26 cellular contexts compared by ENCODE assay signal in the genomic region with DNA sequence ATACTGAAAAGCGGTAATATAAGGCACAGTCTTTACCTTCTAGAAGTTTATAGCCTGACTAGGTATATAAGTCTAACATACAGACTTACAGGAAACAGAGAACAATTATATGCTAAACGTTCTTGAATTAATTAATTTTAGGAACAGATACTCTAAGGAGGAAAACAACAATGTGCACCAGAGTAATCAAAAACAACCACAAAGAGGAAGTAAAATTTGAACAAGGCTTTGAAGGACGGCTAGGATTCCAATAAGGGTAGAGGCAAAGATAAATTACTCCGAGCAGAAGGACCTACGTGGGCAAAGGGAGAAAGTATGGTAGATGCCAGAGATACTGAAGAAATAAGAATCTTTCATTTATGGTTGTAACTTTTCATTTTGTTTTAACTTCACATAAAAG. TPM values are rescaled to one million over a fixed set of nuclear protein-coding genes. Genes with fewer than 3 reads are reported as not detected.
DNase-seq lines count a peak whose midpoint lies in the region; ATAC-seq and TF ChIP-seq lines count a peak whose summit lies in the region.
"Had no signal": no experiment of that assay in that cellular context is flagged by ENCODE, and none has a peak within 500 bp of the region (broad histone marks: within the 10 kb centered on the region; RNA-seq: fewer than 3 reads in every experiment).

No MANE protein-coding gene starts in this region.

- H3K4me3 Mint-ChIP-seq in activated CD8-positive, alpha-beta T cell treated with anti-CD3 and anti-CD28 coated beads for 36 hours = no peak overlapping the region
- no peak overlapping the region for H3K4me3 Mint-ChIP-seq in activated CD8-positive, alpha-beta T cell treated with anti-CD3 and anti-CD28 coated beads, Interleukin-2, amount 10 ng/mL, durations not matched to agents 7 days and 5 days
- H3K4me3 Mint-ChIP-seq in activated B cell treated with CpG ODN at 0.5 μM for 24 hours = peak overlapping the region; percentile 60
- H3K4me3 Mint-ChIP-seq in stimulated activated memory B cell treated with anti-CD40 and anti-IgM and Interleukin-4, amounts not matched to agents 10 μg/mL and 1 μg/mL and 100 μg/mL, for 72 hours = peak overlapping the region; percentile 16

- H3K4me1 Mint-ChIP-seq in activated CD8-positive, alpha-beta T cell treated with anti-CD3 and anti-CD28 coated beads for 36 hours (ENCODE audit: low read depth) = peaks cover 16% of the 10 kb centered on the region
- H3K4me1 Mint-ChIP-seq in activated CD8-positive, alpha-beta T cell treated with anti-CD3 and anti-CD28 coated beads, Interleukin-2, amount 10 ng/mL, durations not matched to agents 7 days and 5 days (ENCODE audit: low read depth) = peaks cover 15% of the 10 kb centered on the region
- peaks cover 42% of the 10 kb centered on the region for H3K4me1 Mint-ChIP-seq in activated B cell treated with CpG ODN at 0.5 μM for 24 hours
- H3K4me1 Mint-ChIP-seq in stimulated activated memory B cell treated with anti-CD40 and anti-IgM and Interleukin-4, amounts not matched to agents 10 μg/mL and 1 μg/mL and 100 μg/mL, for 72 hours = peaks cover 24% of the 10 kb centered on the region

- H3K4me3 ChIP-seq in NB4 (ENCODE audit: low read depth, low read length) = no peak overlapping the region
- H3K4me3 ChIP-seq: A549, transverse colon had no signal

- TF ChIP-seq CTCF in activated CD8-positive, alpha-beta T cell treated with anti-CD3 and anti-CD28 coated beads for 36 hours (IDR thresholded peaks at IDR 0.05) = no peak
- no peak for TF ChIP-seq CTCF in NB4 (IDR thresholded peaks at IDR 0.05; ENCODE audit: low read depth, low read length)
- no peak for TF ChIP-seq CTCF in activated B cell treated with CpG ODN at 0.5 μM for 24 hours (IDR thresholded peaks at IDR 0.05)

- POLR2A ChIA-PET in activated CD8-positive, alpha-beta T cell treated with anti-CD3 and anti-CD28 coated beads for 36 hours (lab: Charles Lee) = interaction anchor here (0.6 kb wide), 1 partner anchor 380 kb away, joined by 3 read pairs; no protein-coding TSS in a partner anchor
- POLR2A ChIA-PET in activated CD8-positive, alpha-beta T cell treated with anti-CD3 and anti-CD28 coated beads, Interleukin-2, amount 10 ng/mL, durations not matched to agents 7 days and 5 days (lab: Charles Lee) = no interaction called here
- POLR2A ChIA-PET in activated B cell treated with CpG ODN at 0.5 μM for 24 hours (lab: Charles Lee) = interaction anchor here (0.6 to 2.2 kb wide), 2 partner anchors 45 to 205 kb away, joined by 4 to 8 read pairs; no protein-coding TSS in a partner anchor

- no peak for TF ChIP-seq POLR2A in NB4 (IDR thresholded peaks at IDR 0.05; ENCODE audit: extremely low read depth, insufficient read length)

- H3K27me3 Mint-ChIP-seq in activated CD8-positive, alpha-beta T cell treated with anti-CD3 and anti-CD28 coated beads for 36 hours = no peaks in the 10 kb centered on the region
- peaks cover 17% of the 10 kb centered on the region for H3K27me3 Mint-ChIP-seq in activated CD8-positive, alpha-beta T cell treated with anti-CD3 and anti-CD28 coated beads, Interleukin-2, amount 10 ng/mL, durations not matched to agents 7 days and 5 days (ENCODE audit: low read depth)
- no peaks in the 10 kb centered on the region for H3K27me3 Mint-ChIP-seq in activated B cell treated with CpG ODN at 0.5 μM for 24 hours
- H3K27me3 Mint-ChIP-seq in stimulated activated memory B cell treated with anti-CD40 and anti-IgM and Interleukin-4, amounts not matched to agents 10 μg/mL and 1 μg/mL and 100 μg/mL, for 72 hours = no peaks in the 10 kb centered on the region

- DNase-seq in activated CD8-positive, alpha-beta T cell treated with anti-CD3 and anti-CD28 coated beads for 36 hours = no peak
- no peak for DNase-seq in activated CD8-positive, alpha-beta T cell treated with anti-CD3 and anti-CD28 coated beads, Interleukin-2, amount 10 ng/mL, durations not matched to agents 7 days and 5 days
- DNase-seq in NB4 (ENCODE audit: low read depth) = peak; percentile 7
- DNase-seq in activated B cell treated with CpG ODN at 0.5 μM for 24 hours = no peak
- no peak for DNase-seq in central memory CD4-positive, alpha-beta T cell
- no peak for DNase-seq in NCI-H128 (lab: John Stamatoyannopoulos, UW; ENCODE audit: unreplicated experiment)
- DNase-seq: activated CD4-positive, alpha-beta T cell treated with anti-CD3 and anti-CD28 coated beads, Interleukin-2, amount 50 U/mL, for 1 hour; activated CD8-positive, alpha-beta memory T cell treated with anti-CD3 and anti-CD28 coated beads, Interleukin-2, amount 50 U/mL, for 4 hours; activated gamma-delta T cell; amygdala; BE2C; dermis blood vessel endothelial cell; GOT3; mesenchymal stem cell; NCI-H2171; NCI-H524; stimulated activated CD4-positive, alpha-beta T cell treated with anti-CD3 and anti-CD28 coated beads, Interleukin-2, amount 100 ng/mL, for 48 hours; stimulated activated naive CD4-positive, alpha-beta T cell treated with Interleukin-2 at 50 U/mL for 16 hours; transverse colon had no signal

- H3K9me3 Mint-ChIP-seq in activated CD8-positive, alpha-beta T cell treated with anti-CD3 and anti-CD28 coated beads for 36 hours = no peaks in the 10 kb centered on the region
- H3K9me3 Mint-ChIP-seq in activated CD8-positive, alpha-beta T cell treated with anti-CD3 and anti-CD28 coated beads, Interleukin-2, amount 10 ng/mL, durations not matched to agents 7 days and 5 days (ENCODE audit: insufficient read depth) = no peaks in the 10 kb centered on the region
- H3K9me3 Mint-ChIP-seq in activated B cell treated with CpG ODN at 0.5 μM for 24 hours = peaks cover 17% of the 10 kb centered on the region
- peaks cover 9% of the 10 kb centered on the region for H3K9me3 Mint-ChIP-seq in stimulated activated memory B cell treated with anti-CD40 and anti-IgM and Interleukin-4, amounts not matched to agents 10 μg/mL and 1 μg/mL and 100 μg/mL, for 72 hours

- no peaks in the 10 kb centered on the region for H3K36me3 Mint-ChIP-seq in activated CD8-positive, alpha-beta T cell treated with anti-CD3 and anti-CD28 coated beads for 36 hours (ENCODE audit: low read depth)
- no peaks in the 10 kb centered on the region for H3K36me3 Mint-ChIP-seq in activated CD8-positive, alpha-beta T cell treated with anti-CD3 and anti-CD28 coated beads, Interleukin-2, amount 10 ng/mL, durations not matched to agents 7 days and 5 days (ENCODE audit: low read depth)
- peaks cover 9% of the 10 kb centered on the region for H3K36me3 Mint-ChIP-seq in activated B cell treated with CpG ODN at 0.5 μM for 24 hours (ENCODE audit: low read depth)
- no peaks in the 10 kb centered on the region for H3K36me3 Mint-ChIP-seq in stimulated activated memory B cell treated with anti-CD40 and anti-IgM and Interleukin-4, amounts not matched to agents 10 μg/mL and 1 μg/mL and 100 μg/mL, for 72 hours

- H3K27ac Mint-ChIP-seq in activated CD8-positive, alpha-beta T cell treated with anti-CD3 and anti-CD28 coated beads for 36 hours = peak overlapping the region; percentile 55
- no peak overlapping the region for H3K27ac Mint-ChIP-seq in activated CD8-positive, alpha-beta T cell treated with anti-CD3 and anti-CD28 coated beads, Interleukin-2, amount 10 ng/mL, durations not matched to agents 7 days and 5 days
- peak overlapping the region; percentile 68 for H3K27ac Mint-ChIP-seq in activated B cell treated with CpG ODN at 0.5 μM for 24 hours
- H3K27ac Mint-ChIP-seq in stimulated activated memory B cell treated with anti-CD40 and anti-IgM and Interleukin-4, amounts not matched to agents 10 μg/mL and 1 μg/mL and 100 μg/mL, for 72 hours = no peak overlapping the region

- ATAC-seq in activated CD8-positive, alpha-beta T cell treated with anti-CD3 and anti-CD28 coated beads for 36 hours = no peak
- no peak for ATAC-seq in activated CD8-positive, alpha-beta T cell treated with anti-CD3 and anti-CD28 coated beads, Interleukin-2, amount 10 ng/mL, durations not matched to agents 7 days and 5 days
- ATAC-seq in activated B cell treated with CpG ODN at 0.5 μM for 24 hours (ENCODE audit: low read depth) (peak; percentile 56), HG02588 (IDR thresholded peaks at IDR 0.05; ENCODE audit: unreplicated experiment) (no peak)
- ATAC-seq in stimulated activated memory B cell treated with anti-CD40 and anti-IgM and Interleukin-4, amounts not matched to agents 10 μg/mL and 1 μg/mL and 100 μg/mL, for 72 hours = peak; percentile 69
- ATAC-seq: A549 had no signal

- CTCF ChIA-PET in activated CD8-positive, alpha-beta T cell treated with anti-CD3 and anti-CD28 coated beads for 36 hours (lab: Charles Lee) = interaction anchor here (2.1 kb wide), 1 partner anchor 185 kb away, joined by 9 read pairs; no protein-coding TSS in a partner anchor
- CTCF ChIA-PET in activated CD8-positive, alpha-beta T cell treated with anti-CD3 and anti-CD28 coated beads, Interleukin-2, amount 10 ng/mL, durations not matched to agents 7 days and 5 days (lab: Charles Lee) = no interaction called here
- CTCF ChIA-PET in activated B cell treated with CpG ODN at 0.5 μM for 24 hours (lab: Charles Lee) = no interaction called here

- intact Hi-C loops in activated CD8-positive, alpha-beta T cell treated with anti-CD3 and anti-CD28 coated beads for 36 hours (cut with micrococcal nuclease) = no loop called here
- intact Hi-C loops in activated B cell treated with CpG ODN at 0.5 μM for 24 hours (cut with micrococcal nuclease) = loop anchor here (2.0 kb wide), 1 partner anchor 14 kb away; no protein-coding TSS in a partner anchor

RNA-seq across cellular contexts. Expression of a gene that starts 54.4 kb away (rescaled TPM):
- under 1 TPM; 0.34 TPM for total RNA-seq in activated CD8-positive, alpha-beta T cell treated with anti-CD3 and anti-CD28 coated beads for 36 hours
- under 1 TPM in 1 of 2 experiments, not detected in 1; 0.11 TPM for total RNA-seq in activated CD8-positive, alpha-beta T cell treated with anti-CD3 and anti-CD28 coated beads, Interleukin-2, amount 10 ng/mL, durations not matched to agents 7 days and 5 days
- 0.15 TPM in 1 of 2 replicates, not detected in the other for total RNA-seq in activated B cell treated with CpG ODN at 0.5 μM for 24 hours
- total RNA-seq: cardiac septum, Daoy, dermis blood vessel endothelial cell, osteoblast, renal cortical epithelial cell, transverse colon had no signal

Comparison
In these comparisons a context has a peak if more than half of its experiments do, and no peak if none do; other contexts are left out.
1. H3K27ac Mint-ChIP-seq: peak in activated CD8-positive, alpha-beta T cell treated with anti-CD3 and anti-CD28 coated beads for 36 hours (single experiment) and activated B cell treated with CpG ODN at 0.5 μM for 24 hours (single experiment); none in activated CD8-positive, alpha-beta T cell treated with anti-CD3 and anti-CD28 coated beads, Interleukin-2, amount 10 ng/mL, durations not matched to agents 7 days and 5 days (single experiment) and stimulated activated memory B cell treated with anti-CD40 and anti-IgM and Interleukin-4, amounts not matched to agents 10 μg/mL and 1 μg/mL and 100 μg/mL, for 72 hours (single experiment).
2. ATAC-seq: peak in activated B cell treated with CpG ODN at 0.5 μM for 24 hours (single experiment) and stimulated activated memory B cell treated with anti-CD40 and anti-IgM and Interleukin-4, amounts not matched to agents 10 μg/mL and 1 μg/mL and 100 μg/mL, for 72 hours (single experiment); none in activated CD8-positive, alpha-beta T cell treated with anti-CD3 and anti-CD28 coated beads for 36 hours (single experiment), activated CD8-positive, alpha-beta T cell treated with anti-CD3 and anti-CD28 coated beads, Interleukin-2, amount 10 ng/mL, durations not matched to agents 7 days and 5 days (single experiment) and HG02588 (single experiment).
3. H3K4me3 Mint-ChIP-seq: peak in activated B cell treated with CpG ODN at 0.5 μM for 24 hours (single experiment) and stimulated activated memory B cell treated with anti-CD40 and anti-IgM and Interleukin-4, amounts not matched to agents 10 μg/mL and 1 μg/mL and 100 μg/mL, for 72 hours (single experiment); none in activated CD8-positive, alpha-beta T cell treated with anti-CD3 and anti-CD28 coated beads for 36 hours (single experiment) and activated CD8-positive, alpha-beta T cell treated with anti-CD3 and anti-CD28 coated beads, Interleukin-2, amount 10 ng/mL, durations not matched to agents 7 days and 5 days (single experiment).